In genomic region chr5:90849939-90850338, GRCh38 we compare ENCODE assay signal across 21 cellular contexts.
"Had no signal": no experiment of that assay in that cellular context is flagged by ENCODE, and none has a peak within 500 bp of the region (broad histone marks: within the 10 kb centered on the region; RNA-seq: fewer than 3 reads in every experiment).

No MANE protein-coding gene starts in this region.

- H3K9me3 Mint-ChIP-seq: activated CD4-positive, alpha-beta memory T cell treated with anti-CD3 and anti-CD28 coated beads, Interleukin-2, amount 10 ng/mL, durations not matched to agents 7 days and 5 days; T-helper 1 cell treated with Interleukin-12 subunit alpha and Interleukin-12 subunit beta and Interleukin-4 antibody, amounts not matched to agents 30 μg/mL and 1 μg/mL, for 36 hours had no signal

- H3K27ac Mint-ChIP-seq: activated CD4-positive, alpha-beta memory T cell treated with anti-CD3 and anti-CD28 coated beads, Interleukin-2, amount 10 ng/mL, durations not matched to agents 7 days and 5 days; activated CD4-positive, alpha-beta T cell treated with anti-CD3 and anti-CD28 coated beads for 36 hours; activated naive CD8-positive, alpha-beta T cell treated with anti-CD3 and anti-CD28 coated beads, Interleukin-2, amount 10 ng/mL, durations not matched to agents 7 days and 5 days; T-helper 1 cell treated with Interleukin-12 subunit alpha and Interleukin-12 subunit beta and Interleukin-4 antibody, amounts not matched to agents 30 μg/mL and 1 μg/mL, for 36 hours had no signal

- H3K27ac ChIP-seq: adrenal gland, VCaP had no signal

- H3K4me3 Mint-ChIP-seq: activated CD4-positive, alpha-beta memory T cell treated with anti-CD3 and anti-CD28 coated beads, Interleukin-2, amount 10 ng/mL, durations not matched to agents 7 days and 5 days; activated CD4-positive, alpha-beta T cell treated with anti-CD3 and anti-CD28 coated beads for 36 hours; activated naive CD8-positive, alpha-beta T cell treated with anti-CD3 and anti-CD28 coated beads, Interleukin-2, amount 10 ng/mL, durations not matched to agents 7 days and 5 days; T-helper 1 cell treated with Interleukin-12 subunit alpha and Interleukin-12 subunit beta and Interleukin-4 antibody, amounts not matched to agents 30 μg/mL and 1 μg/mL, for 36 hours had no signal

- H3K9me3 ChIP-seq: adrenal gland had no signal

- H3K36me3 Mint-ChIP-seq: activated naive CD8-positive, alpha-beta T cell treated with anti-CD3 and anti-CD28 coated beads, Interleukin-2, amount 10 ng/mL, durations not matched to agents 7 days and 5 days had no signal

- DNase-seq: activated CD4-positive, alpha-beta memory T cell treated with anti-CD3 and anti-CD28 coated beads, Interleukin-2, amount 10 ng/mL, durations not matched to agents 7 days and 5 days; activated CD4-positive, alpha-beta T cell treated with anti-CD3 and anti-CD28 coated beads for 36 hours; activated CD4-positive, alpha-beta T cell treated with anti-CD3 and anti-CD28 coated beads, Interleukin-2, amount 50 U/mL, for 1 hour; activated CD8-positive, alpha-beta memory T cell treated with anti-CD3 and anti-CD28 coated beads, Interleukin-2, amount 50 U/mL, for 48 hours; activated naive CD4-positive, alpha-beta T cell treated with anti-CD3 and anti-CD28 coated beads, Interleukin-2, amount 50 U/mL, for 16 hours; activated naive CD8-positive, alpha-beta T cell treated with anti-CD3 and anti-CD28 coated beads, Interleukin-2, amount 10 ng/mL, durations not matched to agents 7 days and 5 days; activated T-cell treated with anti-CD3 and anti-CD28 coated beads, Interleukin-2, amount 50 U/mL, for 1 hour; adrenal gland; anterior cingulate cortex; cerebellar nuclear complex; Karpas-422; MM.1S; NCI-H1105; NCI-H1436; NCI-H187; NCI-H2081; NCI-H510A treated with DMSO at 0.1 percent for 48 hours; NCI-H69; SHP77 treated with DMSO at 0.1 percent for 48 hours had no signal

- H3K4me1 Mint-ChIP-seq: activated CD4-positive, alpha-beta memory T cell treated with anti-CD3 and anti-CD28 coated beads, Interleukin-2, amount 10 ng/mL, durations not matched to agents 7 days and 5 days; activated naive CD8-positive, alpha-beta T cell treated with anti-CD3 and anti-CD28 coated beads, Interleukin-2, amount 10 ng/mL, durations not matched to agents 7 days and 5 days had no signal

- ATAC-seq: activated CD4-positive, alpha-beta T cell treated with anti-CD3 and anti-CD28 coated beads for 36 hours had no signal

- H3K4me1 ChIP-seq: adrenal gland had no signal

- H3K36me3 ChIP-seq: adrenal gland had no signal

- H3K4me3 ChIP-seq: adrenal gland had no signal

- H3K27me3 ChIP-seq: adrenal gland had no signal
